8 cellular contexts compared by ENCODE assay signal in genomic region chr17:44014437-44015172, GRCh38. TPM values are rescaled to one million over a fixed set of nuclear protein-coding genes. Genes with fewer than 3 reads are reported as not detected.
A peak's percentile ranks its signal among the peaks of the same experiment; 100 is the strongest.
DNase-seq lines count a peak whose midpoint lies in the region; ATAC-seq lines count a peak whose summit lies in the region.

TMEM101 (minus strand) TSS chr17:44014963; CDS start chr17:44014952, 11 bp downstream.

- H3K4me1 Mint-ChIP-seq in activated CD4-positive, alpha-beta T cell treated with anti-CD3 and anti-CD28 coated beads, Interleukin-2, amount 10 ng/mL, durations not matched to agents 7 days and 5 days = peaks cover 24% of the 10 kb centered on the region

- intact Hi-C loops in left colon (cut with DNase I, micrococcal nuclease) = no loop called here

- CTCF ChIA-PET in activated CD4-positive, alpha-beta T cell treated with anti-CD3 and anti-CD28 coated beads, Interleukin-2, amount 10 ng/mL, durations not matched to agents 7 days and 5 days (lab: Charles Lee) = no interaction called here

- H3K27ac Mint-ChIP-seq in activated CD4-positive, alpha-beta T cell treated with anti-CD3 and anti-CD28 coated beads, Interleukin-2, amount 10 ng/mL, durations not matched to agents 7 days and 5 days = peak within 1 kb of the TSS; percentile 97

- H3K9me3 Mint-ChIP-seq in activated CD4-positive, alpha-beta T cell treated with anti-CD3 and anti-CD28 coated beads, Interleukin-2, amount 10 ng/mL, durations not matched to agents 7 days and 5 days = no peaks in the 10 kb centered on the region

- peak within 1 kb of the TSS; percentile 98 for H3K4me3 Mint-ChIP-seq in activated CD4-positive, alpha-beta T cell treated with anti-CD3 and anti-CD28 coated beads, Interleukin-2, amount 10 ng/mL, durations not matched to agents 7 days and 5 days

- peaks cover 3% of the 10 kb centered on the region for H3K36me3 Mint-ChIP-seq in activated CD4-positive, alpha-beta T cell treated with anti-CD3 and anti-CD28 coated beads, Interleukin-2, amount 10 ng/mL, durations not matched to agents 7 days and 5 days (ENCODE audit: low read depth)

- ATAC-seq in GM19035 (IDR thresholded peaks at IDR 0.05; ENCODE audit: unreplicated experiment) (peak; percentile 82), HG03432 (IDR thresholded peaks at IDR 0.05; ENCODE audit: unreplicated experiment) (peak; percentile 82), left colon (peak; percentile 94)

- H3K27me3 Mint-ChIP-seq in activated CD4-positive, alpha-beta T cell treated with anti-CD3 and anti-CD28 coated beads, Interleukin-2, amount 10 ng/mL, durations not matched to agents 7 days and 5 days = no peaks in the 10 kb centered on the region

- POLR2A ChIA-PET in activated CD4-positive, alpha-beta T cell treated with anti-CD3 and anti-CD28 coated beads, Interleukin-2, amount 10 ng/mL, durations not matched to agents 7 days and 5 days (lab: Charles Lee) = interaction anchor here (0.6 to 1.1 kb wide), 2 partner anchors 8 to 207 kb away, joined by 3 to 9 read pairs; no protein-coding TSS in a partner anchor

- DNase-seq in AG08396 (ENCODE audit: low spot score) (peak; percentile 94), NCI-H526 (lab: John Stamatoyannopoulos, UW) (peak; percentile 92 to 97), dedifferentiated amniotic fluid mesenchymal stem cell (ENCODE audit: extremely low spot score) (peak; percentile 93), left colon (peak; percentile 90 to 91)
- peak; percentile 93 for DNase-seq in activated CD4-positive, alpha-beta T cell treated with anti-CD3 and anti-CD28 coated beads, Interleukin-2, amount 10 ng/mL, durations not matched to agents 7 days and 5 days
- DNase-seq in stimulated activated CD4-positive, alpha-beta T cell treated with anti-CD3 and anti-CD28 coated beads, Interleukin-1b, Interleukin-23, amount 100 ng/mL, for 4 hours (ENCODE audit: low read depth in 2 of 2) = peak; percentile 74 to 81

RNA-seq across cellular contexts. Expression of gene TMEM101, which starts in this region (rescaled TPM):
- total RNA-seq in activated CD4-positive, alpha-beta T cell treated with anti-CD3 and anti-CD28 coated beads, Interleukin-2, amount 10 ng/mL, durations not matched to agents 7 days and 5 days = 10 to 100 TPM; 25.6 to 28.8 TPM
- total RNA-seq in left colon = 10 to 100 TPM; 25.9 to 30.4 TPM

Comparison
In these comparisons a context has a peak if more than half of its experiments do, and no peak if none do; other contexts are left out.
1. Peak in every context shown above with its lines: DNase-seq and ATAC-seq.